8 cellular contexts compared by ENCODE assay signal in genomic region chr2:36507408-36507812, GRCh38.
A peak's percentile ranks its signal among the peaks of the same experiment; 100 is the strongest.
DNase-seq lines count a peak whose midpoint lies in the region; ATAC-seq and TF ChIP-seq lines count a peak whose summit lies in the region.

No MANE protein-coding gene starts in this region.

- H3K4me2 ChIP-seq in osteoblast (ENCODE audit: insufficient read depth, low read length) = no peak overlapping the region

- no peaks in the 10 kb centered on the region for H3K4me1 ChIP-seq in CD4-positive, CD25-positive, alpha-beta regulatory T cell (ENCODE audit: control insufficient read depth, insufficient read depth, low read length, poor library complexity, severe bottlenecking)
- H3K4me1 ChIP-seq in osteoblast (ENCODE audit: insufficient read depth, low read length) = peaks cover 20% of the 10 kb centered on the region

- H3K27ac Mint-ChIP-seq in CD4-positive, CD25-positive, alpha-beta regulatory T cell = no peak overlapping the region
- H3K27ac Mint-ChIP-seq in activated CD4-positive, alpha-beta T cell treated with anti-CD3 and anti-CD28 coated beads, Interleukin-2, amount 10 ng/mL, durations not matched to agents 24 days and 14 days = no peak overlapping the region

- H3K79me2 ChIP-seq in osteoblast (ENCODE audit: insufficient read depth, low read length) = peaks cover 26% of the 10 kb centered on the region

- H3K4me3 ChIP-seq in CD4-positive, CD25-positive, alpha-beta regulatory T cell (ENCODE audit: low read depth, low read length) = no peak overlapping the region
- H3K4me3 ChIP-seq in foreskin fibroblast (ENCODE audit: low read depth in 1 of 2, low read length in 2 of 2) (no peak overlapping the region), osteoblast (ENCODE audit: insufficient read depth, low read length) (no peak overlapping the region)

- DNase-seq in CD4-positive, CD25-positive, alpha-beta regulatory T cell = peak in 2 of 3 donors; percentile 10 to 41
- DNase-seq in NCI-H146 (lab: John Stamatoyannopoulos, UW) (peak; percentile 23), foreskin fibroblast (peak; percentile 45 to 80), osteoblast (ENCODE audit: insufficient read length, low spot score, missing footprints) (no peak), KG1 (lab: John Stamatoyannopoulos, UW) (no peak)
- DNase-seq in activated CD4-positive, alpha-beta T cell treated with anti-CD3 and anti-CD28 coated beads, Interleukin-2, amount 10 ng/mL, durations not matched to agents 24 days and 14 days = peak; percentile 79

- intact Hi-C loops in activated CD4-positive, alpha-beta T cell treated with anti-CD3 and anti-CD28 coated beads, Interleukin-2, amount 10 ng/mL, durations not matched to agents 24 days and 14 days (cut with micrococcal nuclease) = loop anchor here (1.0 to 10.0 kb wide), 3 partner anchors 155 to 535 kb away; no protein-coding TSS in a partner anchor

- H3K4me3 Mint-ChIP-seq in CD4-positive, CD25-positive, alpha-beta regulatory T cell = no peak overlapping the region
- no peak overlapping the region for H3K4me3 Mint-ChIP-seq in activated CD4-positive, alpha-beta T cell treated with anti-CD3 and anti-CD28 coated beads, Interleukin-2, amount 10 ng/mL, durations not matched to agents 24 days and 14 days

- H3K9me3 ChIP-seq in CD4-positive, CD25-positive, alpha-beta regulatory T cell (ENCODE audit: control insufficient read depth in 2 of 2, low read length in 2 of 2) = no peaks in the 10 kb centered on the region
- H3K9me3 ChIP-seq in osteoblast (ENCODE audit: low read depth, low read length) = no peaks in the 10 kb centered on the region

- H2AFZ ChIP-seq in osteoblast (ENCODE audit: low read length) = no peak overlapping the region

- H3K36me3 Mint-ChIP-seq in CD4-positive, CD25-positive, alpha-beta regulatory T cell = no peaks in the 10 kb centered on the region
- no peaks in the 10 kb centered on the region for H3K36me3 Mint-ChIP-seq in activated CD4-positive, alpha-beta T cell treated with anti-CD3 and anti-CD28 coated beads, Interleukin-2, amount 10 ng/mL, durations not matched to agents 24 days and 14 days (ENCODE audit: low read depth)

- TF ChIP-seq CTCF in foreskin fibroblast (IDR thresholded peaks at IDR 0.05; ENCODE audit: low read depth, low read length) (peak; percentile 89), osteoblast (IDR thresholded peaks at IDR 0.05; ENCODE audit: extremely low read depth, low read depth, low read length) (peak; percentile 79)

- no peaks in the 10 kb centered on the region for H4K20me1 ChIP-seq in osteoblast (ENCODE audit: insufficient read depth, low read length)

- no peaks in the 10 kb centered on the region for H3K9me3 Mint-ChIP-seq in CD4-positive, CD25-positive, alpha-beta regulatory T cell
- H3K9me3 Mint-ChIP-seq in activated CD4-positive, alpha-beta T cell treated with anti-CD3 and anti-CD28 coated beads, Interleukin-2, amount 10 ng/mL, durations not matched to agents 24 days and 14 days = no peaks in the 10 kb centered on the region

- H3K4me1 Mint-ChIP-seq in CD4-positive, CD25-positive, alpha-beta regulatory T cell = no peaks in the 10 kb centered on the region
- H3K4me1 Mint-ChIP-seq in activated CD4-positive, alpha-beta T cell treated with anti-CD3 and anti-CD28 coated beads, Interleukin-2, amount 10 ng/mL, durations not matched to agents 24 days and 14 days = no peaks in the 10 kb centered on the region

- no peak overlapping the region for H3K27ac ChIP-seq in CD4-positive, CD25-positive, alpha-beta regulatory T cell (ENCODE audit: insufficient read depth, low read length, poor library complexity, severe bottlenecking)
- H3K27ac ChIP-seq in osteoblast (ENCODE audit: low read depth, low read length) = peak overlapping the region; percentile 16

- no peaks in the 10 kb centered on the region for H3K27me3 ChIP-seq in CD4-positive, CD25-positive, alpha-beta regulatory T cell (ENCODE audit: control insufficient read depth, insufficient read depth, low read length)
- no peaks in the 10 kb centered on the region for H3K27me3 ChIP-seq in osteoblast (ENCODE audit: insufficient read depth, low read length)

- H3K27me3 Mint-ChIP-seq in CD4-positive, CD25-positive, alpha-beta regulatory T cell = no peaks in the 10 kb centered on the region
- no peaks in the 10 kb centered on the region for H3K27me3 Mint-ChIP-seq in activated CD4-positive, alpha-beta T cell treated with anti-CD3 and anti-CD28 coated beads, Interleukin-2, amount 10 ng/mL, durations not matched to agents 24 days and 14 days

- peak in 1 of 2 donors; percentile 66 for ATAC-seq in CD4-positive, CD25-positive, alpha-beta regulatory T cell (ENCODE audit: low read depth in 2 of 2)
- ATAC-seq in GM18520 (IDR thresholded peaks at IDR 0.05; ENCODE audit: unreplicated experiment) = peak; percentile 50
- ATAC-seq in HG02938 (IDR thresholded peaks at IDR 0.05; ENCODE audit: unreplicated experiment) = peak; percentile 89

- H3K36me3 ChIP-seq in CD4-positive, CD25-positive, alpha-beta regulatory T cell (ENCODE audit: control insufficient read depth, insufficient read depth, low read length) = no peaks in the 10 kb centered on the region
- H3K36me3 ChIP-seq in osteoblast (ENCODE audit: insufficient read depth, low read length) = peaks cover 91% of the 10 kb centered on the region

Comparison
In these comparisons a context has a peak if more than half of its experiments do, and no peak if none do; other contexts are left out.
1. DNase-seq: peak in CD4-positive, CD25-positive, alpha-beta regulatory T cell (2 of 3), NCI-H146 (single experiment), activated CD4-positive, alpha-beta T cell treated with anti-CD3 and anti-CD28 coated beads, Interleukin-2, amount 10 ng/mL, durations not matched to agents 24 days and 14 days (single experiment) and foreskin fibroblast (2 of 2); none in osteoblast (single experiment) and KG1 (single experiment).